Comparison of ENCODE assay signal across 12 cellular contexts in genomic region chr4:82833696-82834313, GRCh38. TPM values are rescaled to one million over a fixed set of nuclear protein-coding genes. Genes with fewer than 3 reads are reported as not detected.
DNase-seq lines count a peak whose midpoint lies in the region; ATAC-seq lines count a peak whose summit lies in the region.
"Had no signal": no experiment of that assay in that cellular context is flagged by ENCODE, and none has a peak within 500 bp of the region (broad histone marks: within the 10 kb centered on the region; RNA-seq: fewer than 3 reads in every experiment).

No MANE protein-coding gene starts in this region.

- no peak overlapping the region for H2BK15ac ChIP-seq in neuronal stem cell (ENCODE audit: low read length)

- ATAC-seq in left ventricle myocardium superior (peak; percentile 99), GM18517 (IDR thresholded peaks at IDR 0.05; ENCODE audit: unreplicated experiment) (no peak), HG03520 (IDR thresholded peaks at IDR 0.05; ENCODE audit: unreplicated experiment) (no peak)
- ATAC-seq in stimulated activated naive B cell treated with anti-CD40 and anti-IgM and Interleukin-4, amounts not matched to agents 10 μg/mL and 1 μg/mL and 100 μg/mL, for 72 hours (replicated peaks) = no peak
- ATAC-seq: activated naive CD8-positive, alpha-beta T cell treated with anti-CD3 and anti-CD28 coated beads, Interleukin-2, amount 50 U/mL, for 24 hours had no signal

- H3K9me3 Mint-ChIP-seq in stimulated activated naive B cell treated with anti-CD40 and anti-IgM and Interleukin-4, amounts not matched to agents 10 μg/mL and 1 μg/mL and 100 μg/mL, for 72 hours = peaks cover 1 to 4% of the 10 kb centered on the region in 2 donors
- H3K9me3 Mint-ChIP-seq: activated naive CD8-positive, alpha-beta T cell treated with anti-CD3 and anti-CD28 coated beads, Interleukin-2, amount 50 U/mL, for 24 hours had no signal

- H3K4me1 Mint-ChIP-seq in stimulated activated naive B cell treated with anti-CD40 and anti-IgM and Interleukin-4, amounts not matched to agents 10 μg/mL and 1 μg/mL and 100 μg/mL, for 72 hours = no peaks in the 10 kb centered on the region
- H3K4me1 Mint-ChIP-seq: activated CD4-positive, alpha-beta T cell treated with anti-CD3 and anti-CD28 coated beads, Interleukin-2, amount 10 ng/mL, durations not matched to agents 7 days and 5 days; activated naive CD8-positive, alpha-beta T cell treated with anti-CD3 and anti-CD28 coated beads, Interleukin-2, amount 50 U/mL, for 24 hours had no signal

- H3K23ac ChIP-seq in neuronal stem cell (ENCODE audit: low read depth, low read length, poor library complexity) = no peak overlapping the region

- peak overlapping the region; percentile 14 for H3K27ac Mint-ChIP-seq in stimulated activated naive B cell treated with anti-CD40 and anti-IgM and Interleukin-4, amounts not matched to agents 10 μg/mL and 1 μg/mL and 100 μg/mL, for 72 hours
- H3K27ac Mint-ChIP-seq: activated CD4-positive, alpha-beta T cell treated with anti-CD3 and anti-CD28 coated beads, Interleukin-2, amount 10 ng/mL, durations not matched to agents 7 days and 5 days; activated naive CD8-positive, alpha-beta T cell treated with anti-CD3 and anti-CD28 coated beads, Interleukin-2, amount 50 U/mL, for 24 hours had no signal

- no peak overlapping the region for H2BK120ac ChIP-seq in neuronal stem cell (ENCODE audit: low read depth, low read length)

- no peak overlapping the region for H2AFZ ChIP-seq in neuronal stem cell (ENCODE audit: low read length)

- H3K9me3 ChIP-seq in HAP-1 = no peaks in the 10 kb centered on the region
- peaks cover 0 to 3% of the 10 kb centered on the region in 2 donors for H3K9me3 ChIP-seq in neuronal stem cell (replicated peaks in 1 of 2; ENCODE audit: control insufficient read depth in 2 of 2, insufficient read depth in 1 of 2, low read depth in 1 of 2, low read length in 2 of 2)
- H3K9me3 ChIP-seq: ovary had no signal

- H3K14ac ChIP-seq in neuronal stem cell (ENCODE audit: low read length) = no peak overlapping the region

- no peak overlapping the region for H2AK5ac ChIP-seq in neuronal stem cell (ENCODE audit: low read depth, low read length)

- no peak overlapping the region for H3K4ac ChIP-seq in neuronal stem cell (ENCODE audit: low read length)

- H4K91ac ChIP-seq in neuronal stem cell (ENCODE audit: low read depth, low read length, poor library complexity) = no peak overlapping the region

- H3K18ac ChIP-seq in neuronal stem cell (ENCODE audit: low read length) = no peak overlapping the region

- no peak overlapping the region for H3K4me3 Mint-ChIP-seq in stimulated activated naive B cell treated with anti-CD40 and anti-IgM and Interleukin-4, amounts not matched to agents 10 μg/mL and 1 μg/mL and 100 μg/mL, for 72 hours
- H3K4me3 Mint-ChIP-seq: activated CD4-positive, alpha-beta T cell treated with anti-CD3 and anti-CD28 coated beads, Interleukin-2, amount 10 ng/mL, durations not matched to agents 7 days and 5 days; activated naive CD8-positive, alpha-beta T cell treated with anti-CD3 and anti-CD28 coated beads, Interleukin-2, amount 50 U/mL, for 24 hours had no signal

- no peak overlapping the region for H3K27ac ChIP-seq in neuronal stem cell (replicated peaks; ENCODE audit: low read length)
- H3K27ac ChIP-seq: ovary had no signal

- H3K4me3 ChIP-seq in HAP-1 (no peak overlapping the region), neuronal stem cell (ENCODE audit: low read length in 2 of 2) (no peak overlapping the region)
- H3K4me3 ChIP-seq: ovary had no signal

- H3K36me3 Mint-ChIP-seq in stimulated activated naive B cell treated with anti-CD40 and anti-IgM and Interleukin-4, amounts not matched to agents 10 μg/mL and 1 μg/mL and 100 μg/mL, for 72 hours = peaks cover 33 to 53% of the 10 kb centered on the region in 2 donors

- no peak overlapping the region for H4K8ac ChIP-seq in neuronal stem cell (ENCODE audit: low read depth, low read length)

- no peak overlapping the region for H3K4me2 ChIP-seq in neuronal stem cell (ENCODE audit: insufficient read depth, low read length, poor library complexity, severe bottlenecking)

- H3K27me3 Mint-ChIP-seq in stimulated activated naive B cell treated with anti-CD40 and anti-IgM and Interleukin-4, amounts not matched to agents 10 μg/mL and 1 μg/mL and 100 μg/mL, for 72 hours = no peaks in the 10 kb centered on the region
- H3K27me3 Mint-ChIP-seq: activated CD4-positive, alpha-beta T cell treated with anti-CD3 and anti-CD28 coated beads, Interleukin-2, amount 10 ng/mL, durations not matched to agents 7 days and 5 days; activated naive CD8-positive, alpha-beta T cell treated with anti-CD3 and anti-CD28 coated beads, Interleukin-2, amount 50 U/mL, for 24 hours had no signal

- in situ Hi-C loops in HAP-1 (cut with MboI; ENCODE audit: low sequenced_read_pairs) = no loop called here

- H2BK5ac ChIP-seq in neuronal stem cell (ENCODE audit: low read length) = no peak overlapping the region

- H3K9ac ChIP-seq in neuronal stem cell (ENCODE audit: low read depth, low read length, poor library complexity) = no peak overlapping the region

- H3K79me1 ChIP-seq in neuronal stem cell (ENCODE audit: low read depth, low read length) = no peaks in the 10 kb centered on the region

- H3K4me1 ChIP-seq in HAP-1 = no peaks in the 10 kb centered on the region
- H3K4me1 ChIP-seq in neuronal stem cell (ENCODE audit: control insufficient read depth in 2 of 2, insufficient read depth in 1 of 2, low read depth in 1 of 2, low read length in 2 of 2) = no peaks in the 10 kb centered on the region

- H3K36me3 ChIP-seq in HAP-1 (replicated peaks) (peaks cover 45% of the 10 kb centered on the region), neuronal stem cell (replicated peaks in 1 of 2; ENCODE audit: control insufficient read depth in 2 of 2, insufficient read depth in 2 of 2, low read length in 2 of 2) (peaks cover 11 to 79% of the 10 kb centered on the region in 2 donors)
- H3K36me3 ChIP-seq: ovary had no signal

- intact Hi-C loops in left ventricle myocardium superior (cut with micrococcal nuclease) = no loop called here

- DNase-seq in HK-2 (ENCODE audit: unreplicated experiment) (peak; percentile 18), astrocyte of the hippocampus (ENCODE audit: low read depth, low spot score) (peak; percentile 69), left ventricle myocardium superior (no peak), HAP-1 (ENCODE audit: low spot score in 2 of 2) (no peak), neuronal stem cell (ENCODE audit: low spot score) (no peak)
- no peak for DNase-seq in stimulated activated naive B cell treated with anti-CD40 and anti-IgM and Interleukin-4, amounts not matched to agents 10 μg/mL and 1 μg/mL and 100 μg/mL, for 72 hours
- DNase-seq: activated CD4-positive, alpha-beta T cell treated with anti-CD3 and anti-CD28 coated beads, Interleukin-2, amount 10 ng/mL, durations not matched to agents 7 days and 5 days; activated naive CD8-positive, alpha-beta T cell treated with anti-CD3 and anti-CD28 coated beads, Interleukin-2, amount 50 U/mL, for 24 hours; NCI-H1048; ovary had no signal

- WGBS in neuronal stem cell (ENCODE audit: extremely low coverage in 2 of 2, insufficient read length in 2 of 2, insufficient replicate concordance in 1 of 2), 2 donors = no CpG with 5 or more reads among the region's 1 CpG

- no peak overlapping the region for H2BK12ac ChIP-seq in neuronal stem cell (ENCODE audit: low read length)

- H3K27me3 ChIP-seq in HAP-1 (ENCODE audit: low read depth) (no peaks in the 10 kb centered on the region), neuronal stem cell (ENCODE audit: control insufficient read depth in 3 of 3, insufficient read depth in 3 of 3, low read depth in 1 of 3, low read length in 3 of 3) (no peaks in the 10 kb centered on the region)
- H3K27me3 ChIP-seq: ovary had no signal

RNA-seq across cellular contexts. Expression of gene SCD5, which starts 35.2 kb away (rescaled TPM):
- total RNA-seq in left ventricle myocardium superior = 2.7 TPM
- 43.1 TPM for polyA plus RNA-seq in neuronal stem cell (2013, experiment 1 of 2)
- polyA plus RNA-seq in neuronal stem cell (2013, experiment 2 of 2) = 43.1 TPM

RNA-seq across cellular contexts. Expression of gene SEC31A, which starts 57.1 kb away (rescaled TPM):
- total RNA-seq in left ventricle myocardium superior = 103 TPM
- 105 TPM for polyA plus RNA-seq in neuronal stem cell (2013, experiment 1 of 2)
- polyA plus RNA-seq in neuronal stem cell (2013, experiment 2 of 2) = 107 TPM

Comparison
In these comparisons a context has a peak if more than half of its experiments do, and no peak if none do; other contexts are left out.
1. DNase-seq: peak in HK-2 (single experiment) and astrocyte of the hippocampus (single experiment); none in left ventricle myocardium superior (single experiment), stimulated activated naive B cell treated with anti-CD40 and anti-IgM and Interleukin-4, amounts not matched to agents 10 μg/mL and 1 μg/mL and 100 μg/mL, for 72 hours (single experiment), HAP-1 (0 of 2) and neuronal stem cell (single experiment).